In genomic region chr1:37708471-37708870, GRCh38 we compare ENCODE assay signal across 23 cellular contexts. TPM values are rescaled to one million over a fixed set of nuclear protein-coding genes. Genes with fewer than 3 reads are reported as not detected.
DNase-seq lines count a peak whose midpoint lies in the region; ATAC-seq and TF ChIP-seq lines count a peak whose summit lies in the region.
"Had no signal": no experiment of that assay in that cellular context is flagged by ENCODE, and none has a peak within 500 bp of the region (broad histone marks: within the 10 kb centered on the region; RNA-seq: fewer than 3 reads in every experiment).

No MANE protein-coding gene starts in this region.

- TF ChIP-seq CTCF in AG04450 (IDR thresholded peaks at IDR 0.05; ENCODE audit: low read depth, low read length) (no peak), upper lobe of right lung (IDR thresholded peaks at IDR 0.05) (no peak)

- no peaks in the 10 kb centered on the region for H3K9me3 ChIP-seq in AG04450 (ENCODE audit: control insufficient read depth, insufficient read depth, low read length)
- no peaks in the 10 kb centered on the region for H3K9me3 ChIP-seq in upper lobe of right lung
- H3K9me3 ChIP-seq: BE2C; BLaER1 treated with 17β-estradiol and CSF1 and Interleukin-3, amounts not matched to agents 10 nM and 100 nM; HAP-1 had no signal

- H3K27ac ChIP-seq in AG04450 (ENCODE audit: low read depth, low read length) (peak overlapping the region; percentile 2), upper lobe of right lung (no peak overlapping the region)
- H3K27ac ChIP-seq: 22Rv1; BLaER1 treated with 17β-estradiol and CSF1 and Interleukin-3, amounts not matched to agents 10 nM and 100 nM had no signal

- no peak for ATAC-seq in upper lobe of right lung
- ATAC-seq in HG03565 (IDR thresholded peaks at IDR 0.05; ENCODE audit: unreplicated experiment) = no peak
- ATAC-seq: GM12878, GM23338 had no signal

- H3K36me3 ChIP-seq in upper lobe of right lung = no peaks in the 10 kb centered on the region

- CTCF ChIA-PET in AG04450 (lab: Charles Lee) = no interaction called here

- H3K4me3 ChIP-seq in AG04450 (ENCODE audit: low read depth, low read length) (no peak overlapping the region), upper lobe of right lung (no peak overlapping the region)
- H3K4me3 ChIP-seq: BLaER1 treated with 17β-estradiol and CSF1 and Interleukin-3, amounts not matched to agents 10 nM and 100 nM; GM12878; GM23338; HAP-1 had no signal

- H3K27me3 ChIP-seq in AG04450 (ENCODE audit: control insufficient read depth, insufficient read depth, low read length) (no peaks in the 10 kb centered on the region), upper lobe of right lung (no peaks in the 10 kb centered on the region)
- H3K27me3 ChIP-seq: BE2C; BLaER1 treated with 17β-estradiol and CSF1 and Interleukin-3, amounts not matched to agents 10 nM and 100 nM had no signal

- intact Hi-C loops in head of caudate nucleus (cut with DNase I) (no loop called here), posterior vena cava (cut with DNase I) (no loop called here), upper lobe of right lung (cut with DNase I) (no loop called here)

- POLR2A ChIA-PET in AG04450 (lab: Yijun Ruan, JAX) = no interaction called here

- no peaks in the 10 kb centered on the region for H3K4me1 ChIP-seq in upper lobe of right lung
- H3K4me1 ChIP-seq: BE2C; BLaER1 treated with 17β-estradiol and CSF1 and Interleukin-3, amounts not matched to agents 10 nM and 100 nM; HAP-1 had no signal

- DNase-seq in AG04450 (ENCODE audit: low read depth, low spot score) = no peak
- peak; percentile 28 to 91 (median 66) for DNase-seq in head of caudate nucleus
- peak; percentile 29 for DNase-seq in posterior vena cava (ENCODE audit: low spot score)
- peak; percentile 32 for DNase-seq in upper lobe of right lung
- no peak for DNase-seq in NOMO-1 (lab: John Stamatoyannopoulos, UW; ENCODE audit: unreplicated experiment in 2 of 2)
- no peak for DNase-seq in activated CD4-positive, alpha-beta T cell treated with anti-CD3 and anti-CD28 coated beads, Interleukin-2, amount 50 U/mL, for 4 hours
- DNase-seq: AML-193; BE2C; CD4-positive, alpha-beta T cell; CD8-positive, alpha-beta memory T cell; DMS 273 treated with DMSO at 0.1 percent for 48 hours; DMS79; EL; GDM1; HFFc6 had no signal

RNA-seq across cellular contexts. Expression of gene CDCA8, which starts 16.2 kb away (rescaled TPM):
- polyA plus RNA-seq in AG04450 (2011; rRNA removed) = 7.1 and 9.6 TPM in 2 replicates
- polyA minus RNA-seq in AG04450 (2011; rRNA and poly(A)+ RNA removed) = 8.8 and 9.6 TPM in 2 replicates
- under 1 TPM; 0.42 to 0.48 TPM for total RNA-seq in posterior vena cava
- 0.78 TPM for total RNA-seq in upper lobe of right lung

RNA-seq across cellular contexts. Expression of gene EPHA10, which starts 56.4 kb away (rescaled TPM):
- polyA plus RNA-seq in AG04450 (2011; rRNA removed) = not detected in 2 replicates
- not detected in 2 replicates for polyA minus RNA-seq in AG04450 (2011; rRNA and poly(A)+ RNA removed)
- under 1 TPM in 1 of 2 donors, not detected in 1; 0.05 TPM for total RNA-seq in posterior vena cava
- total RNA-seq in upper lobe of right lung = 1.4 TPM
- total RNA-seq: CD4-positive, alpha-beta T cell; GM12878; H4; HFFc6 had no signal
- polyA plus RNA-seq: CD14-positive monocyte; CD8-positive, alpha-beta memory T cell had no signal

Comparison
In these comparisons a context has a peak if more than half of its experiments do, and no peak if none do; other contexts are left out.
1. DNase-seq: peak in head of caudate nucleus (42 of 42), posterior vena cava (single experiment) and upper lobe of right lung (single experiment); none in AG04450 (single experiment), NOMO-1 (0 of 2) and activated CD4-positive, alpha-beta T cell treated with anti-CD3 and anti-CD28 coated beads, Interleukin-2, amount 50 U/mL, for 4 hours (0 of 2).